Comparison of ENCODE assay signal across 8 cellular contexts in genomic region chr4:103018391-103019318, GRCh38. TPM values are rescaled to one million over a fixed set of nuclear protein-coding genes. Genes with fewer than 3 reads are reported as not detected.
DNase-seq lines count a peak whose midpoint lies in the region; TF ChIP-seq lines count a peak whose summit lies in the region.

No MANE protein-coding gene starts in this region.

- H3K27ac ChIP-seq in C4-2B, result peak overlapping the region; percentile 69
- peak overlapping the region; percentile 83 for H3K27ac ChIP-seq in HUES48 (ENCODE audit: low read depth, low read length)

- H3K4me1 Mint-ChIP-seq in activated T-cell treated with anti-CD3 and anti-CD28 coated beads, Interleukin-2, amount 50 U/mL, for 24 hours (ENCODE audit: low read depth), result peaks cover 21% of the 10 kb centered on the region
- H3K4me1 Mint-ChIP-seq in glutamatergic neuron (ENCODE audit: low read depth, unreplicated experiment), result peaks cover 2% of the 10 kb centered on the region

- no peaks in the 10 kb centered on the region for H3K27me3 Mint-ChIP-seq in activated T-cell treated with anti-CD3 and anti-CD28 coated beads, Interleukin-2, amount 50 U/mL, for 24 hours
- peaks cover 2% of the 10 kb centered on the region for H3K27me3 Mint-ChIP-seq in glutamatergic neuron (ENCODE audit: unreplicated experiment)

- TF ChIP-seq CTCF in C4-2B (conservative IDR thresholded peaks at IDR 0.05) (no peak), glutamatergic neuron (IDR thresholded peaks at IDR 0.05; ENCODE audit: partially characterized antibody, unreplicated experiment) (no peak)

- H3K4me1 ChIP-seq in HUES48 (ENCODE audit: control insufficient read depth, insufficient read depth, low read length), result no peaks in the 10 kb centered on the region

- peak overlapping the region; percentile 94 for H3K27ac Mint-ChIP-seq in activated T-cell treated with anti-CD3 and anti-CD28 coated beads, Interleukin-2, amount 50 U/mL, for 24 hours
- peak overlapping the region; percentile 83 for H3K27ac Mint-ChIP-seq in glutamatergic neuron (ENCODE audit: unreplicated experiment)

- peak overlapping the region; percentile 88 for H3K9ac ChIP-seq in HUES48 (ENCODE audit: low read depth, low read length)

- H3K36me3 Mint-ChIP-seq in activated T-cell treated with anti-CD3 and anti-CD28 coated beads, Interleukin-2, amount 50 U/mL, for 24 hours (ENCODE audit: low read depth), result peaks cover 17% of the 10 kb centered on the region
- H3K36me3 Mint-ChIP-seq in glutamatergic neuron (ENCODE audit: unreplicated experiment), result no peaks in the 10 kb centered on the region

- H3K36me3 ChIP-seq in HUES48 (ENCODE audit: control insufficient read depth, insufficient read depth, low read length), result no peaks in the 10 kb centered on the region

- no peaks in the 10 kb centered on the region for H3K27me3 ChIP-seq in HUES48 (ENCODE audit: control insufficient read depth, insufficient read depth, low read length)

- H3K9me3 ChIP-seq in HUES48 (ENCODE audit: control insufficient read depth, insufficient read depth, low read length), result 0 out of 2 replicates have a peak, but pooled peaks cover 5% of the 10 kb centered on the region

- DNase-seq in activated T-cell treated with anti-CD3 and anti-CD28 coated beads, Interleukin-2, amount 50 U/mL, for 24 hours, result peak; percentile 41
- DNase-seq in glutamatergic neuron (no peak), renal cortical epithelial cell (ENCODE audit: low read depth) (peak; percentile 3), KBM-7 (no peak), activated gamma-delta T cell treated with Interleukin-2 at 50 U/mL for 16 hours (no peak), activated gamma-delta T cell (lab: John Stamatoyannopoulos, UW) (no peak)

- in situ Hi-C loops in KBM-7 (cut with MboI; ENCODE audit: low pct_unique_long_range_greater_than_20kb, low sequenced_read_pairs), result loop anchor here (25.0 kb wide), 1 partner anchor 581 kb away; no protein-coding TSS in a partner anchor

- H3K9me3 Mint-ChIP-seq in activated T-cell treated with anti-CD3 and anti-CD28 coated beads, Interleukin-2, amount 50 U/mL, for 24 hours, result no peaks in the 10 kb centered on the region
- no peaks in the 10 kb centered on the region for H3K9me3 Mint-ChIP-seq in glutamatergic neuron (ENCODE audit: unreplicated experiment)

- H3K4me3 ChIP-seq in HUES48 (ENCODE audit: low read depth, low read length), result peak overlapping the region; percentile 88

- peak overlapping the region; percentile 82 for H3K4me3 Mint-ChIP-seq in activated T-cell treated with anti-CD3 and anti-CD28 coated beads, Interleukin-2, amount 50 U/mL, for 24 hours
- peak overlapping the region; percentile 93 for H3K4me3 Mint-ChIP-seq in glutamatergic neuron (ENCODE audit: unreplicated experiment)

RNA-seq across cellular contexts. Expression of gene SLC9B1, which starts 0.8 kb away (rescaled TPM):
- total RNA-seq in glutamatergic neuron (ENCODE audit: unreplicated experiment) (3.1 TPM), renal cortical epithelial cell (0.30 and 0.69 TPM in 2 replicates)

RNA-seq across cellular contexts. Expression of gene SLC9B2, which starts 57.9 kb away (rescaled TPM):
- 14.4 TPM for total RNA-seq in glutamatergic neuron (ENCODE audit: unreplicated experiment)
- 11.1 and 17.9 TPM in 2 replicates for total RNA-seq in renal cortical epithelial cell

Comparison
In these comparisons a context has a peak if more than half of its experiments do, and no peak if none do; other contexts are left out.
1. DNase-seq: peak in activated T-cell treated with anti-CD3 and anti-CD28 coated beads, Interleukin-2, amount 50 U/mL, for 24 hours (single experiment) and renal cortical epithelial cell (single experiment); none in glutamatergic neuron (single experiment), KBM-7 (single experiment), activated gamma-delta T cell treated with Interleukin-2 at 50 U/mL for 16 hours (single experiment) and activated gamma-delta T cell (single experiment).